8 cellular contexts compared by ENCODE assay signal in genomic region chr1:32870615-32871363, GRCh38. TPM values are rescaled to one million over a fixed set of nuclear protein-coding genes. Genes with fewer than 3 reads are reported as not detected.
DNase-seq lines count a peak whose midpoint lies in the region; ATAC-seq and TF ChIP-seq lines count a peak whose summit lies in the region.

FNDC5 (minus strand) TSS chr1:32870912.

- H3K4me3 Mint-ChIP-seq in activated CD8-positive, alpha-beta memory T cell treated with anti-CD3 and anti-CD28 coated beads, Interleukin-2, amount 10 ng/mL, durations not matched to agents 7 days and 5 days: no peak within 1 kb of the TSS

- no peaks in the 10 kb centered on the region for H3K9me3 ChIP-seq in subcutaneous abdominal adipose tissue (ENCODE audit: control insufficient read depth in 5 of 5, low read length in 5 of 5)

- peaks cover 0 to 22% (median 15%) of the 10 kb centered on the region in 5 donors for H3K4me1 ChIP-seq in subcutaneous abdominal adipose tissue (ENCODE audit: control insufficient read depth in 5 of 5, insufficient read depth in 5 of 5, low read length in 5 of 5)

- H3K9me3 Mint-ChIP-seq in activated CD8-positive, alpha-beta memory T cell treated with anti-CD3 and anti-CD28 coated beads, Interleukin-2, amount 10 ng/mL, durations not matched to agents 7 days and 5 days (ENCODE audit: low read depth): no peaks in the 10 kb centered on the region

- DNase-seq in activated CD8-positive, alpha-beta memory T cell treated with anti-CD3 and anti-CD28 coated beads, Interleukin-2, amount 10 ng/mL, durations not matched to agents 7 days and 5 days: peak; percentile 37
- DNase-seq in activated CD8-positive, alpha-beta memory T cell treated with anti-CD3 and anti-CD28 coated beads for 24 hours: no peak
- DNase-seq in brain microvascular endothelial cell: no peak
- no peak for DNase-seq in activated CD4-positive, CD25-positive, alpha-beta regulatory T cell treated with anti-CD3 and anti-CD28 coated beads, Interleukin-2, amount 50 U/mL, for 72 hours
- DNase-seq in foreskin melanocyte: no peak

- H3K4me3 ChIP-seq in brain microvascular endothelial cell (ENCODE audit: low read depth, low read length): peak within 1 kb of the TSS; percentile 47
- H3K4me3 ChIP-seq in subcutaneous abdominal adipose tissue (ENCODE audit: low read depth in 1 of 5, low read length in 5 of 5): peak within 1 kb of the TSS; percentile 49 to 59 (median 55)

- H3K27me3 ChIP-seq in brain microvascular endothelial cell (replicated peaks) (peaks cover 2% of the 10 kb centered on the region), layer of hippocampus (ENCODE audit: control insufficient read depth, insufficient read depth, low read length) (no peaks in the 10 kb centered on the region), subcutaneous abdominal adipose tissue (ENCODE audit: control insufficient read depth in 5 of 5, insufficient read depth in 4 of 5, low read length in 5 of 5) (peaks cover 8 to 26% (median 24%) of the 10 kb centered on the region in 5 donors)

- no peaks in the 10 kb centered on the region for H3K36me3 ChIP-seq in brain microvascular endothelial cell (replicated peaks)
- peaks cover 0 to 10% (median 3%) of the 10 kb centered on the region in 5 donors for H3K36me3 ChIP-seq in subcutaneous abdominal adipose tissue (ENCODE audit: control insufficient read depth in 5 of 5, insufficient read depth in 5 of 5, low read length in 5 of 5)

- TF ChIP-seq CTCF in brain microvascular endothelial cell (IDR thresholded peaks at IDR 0.05; ENCODE audit: low read depth, low read length, missing control alignments): no peak

- CTCF ChIA-PET in activated CD8-positive, alpha-beta memory T cell treated with anti-CD3 and anti-CD28 coated beads, Interleukin-2, amount 10 ng/mL, durations not matched to agents 7 days and 5 days (lab: Charles Lee): interaction anchor here (0.8 to 6.7 kb wide), 11 partner anchors 9 to 217 kb away, joined by 3 to 101 read pairs (median 4); partner anchors contain the start of genes S100PBP and YARS1

- peak; percentile 18 for ATAC-seq in activated CD8-positive, alpha-beta memory T cell treated with anti-CD3 and anti-CD28 coated beads, Interleukin-2, amount 10 ng/mL, durations not matched to agents 7 days and 5 days
- ATAC-seq in GM19023 (IDR thresholded peaks at IDR 0.05; ENCODE audit: unreplicated experiment): no peak

- in situ Hi-C loops in brain microvascular endothelial cell (cut with HindIII; ENCODE audit: low pct_ligation_motif_present, low sequenced_read_pairs): no loop called here

- H3K27ac ChIP-seq in brain microvascular endothelial cell (no peak within 1 kb of the TSS), layer of hippocampus (ENCODE audit: low read depth, low read length) (peak within 1 kb of the TSS; percentile 9), subcutaneous abdominal adipose tissue (ENCODE audit: low read depth, low read length) (no peak within 1 kb of the TSS)

- H3K36me3 Mint-ChIP-seq in activated CD8-positive, alpha-beta memory T cell treated with anti-CD3 and anti-CD28 coated beads, Interleukin-2, amount 10 ng/mL, durations not matched to agents 7 days and 5 days: no peaks in the 10 kb centered on the region

- H3K27me3 Mint-ChIP-seq in activated CD8-positive, alpha-beta memory T cell treated with anti-CD3 and anti-CD28 coated beads, Interleukin-2, amount 10 ng/mL, durations not matched to agents 7 days and 5 days: peaks cover 51% of the 10 kb centered on the region

- H3K4me1 Mint-ChIP-seq in activated CD8-positive, alpha-beta memory T cell treated with anti-CD3 and anti-CD28 coated beads, Interleukin-2, amount 10 ng/mL, durations not matched to agents 7 days and 5 days: peaks cover 10% of the 10 kb centered on the region

- H3K9ac ChIP-seq in subcutaneous abdominal adipose tissue (ENCODE audit: low read length in 5 of 5): peak within 1 kb of the TSS in 1 of 5 donors; percentile 62

- no peak within 1 kb of the TSS for H3K27ac Mint-ChIP-seq in activated CD8-positive, alpha-beta memory T cell treated with anti-CD3 and anti-CD28 coated beads, Interleukin-2, amount 10 ng/mL, durations not matched to agents 7 days and 5 days

RNA-seq across cellular contexts. Expression of gene FNDC5, which starts in this region (rescaled TPM):
- not detected for total RNA-seq in activated CD8-positive, alpha-beta memory T cell treated with anti-CD3 and anti-CD28 coated beads, Interleukin-2, amount 10 ng/mL, durations not matched to agents 7 days and 5 days

Comparison
In these comparisons a context has a peak if more than half of its experiments do, and no peak if none do; other contexts are left out.
1. Peak in DNase-seq and ATAC-seq in activated CD8-positive, alpha-beta memory T cell treated with anti-CD3 and anti-CD28 coated beads, Interleukin-2, amount 10 ng/mL, durations not matched to agents 7 days and 5 days; RNA of the gene not detected or under 1 TPM.